Comparison of ENCODE assay signal across 8 cellular contexts in the genomic region with DNA sequence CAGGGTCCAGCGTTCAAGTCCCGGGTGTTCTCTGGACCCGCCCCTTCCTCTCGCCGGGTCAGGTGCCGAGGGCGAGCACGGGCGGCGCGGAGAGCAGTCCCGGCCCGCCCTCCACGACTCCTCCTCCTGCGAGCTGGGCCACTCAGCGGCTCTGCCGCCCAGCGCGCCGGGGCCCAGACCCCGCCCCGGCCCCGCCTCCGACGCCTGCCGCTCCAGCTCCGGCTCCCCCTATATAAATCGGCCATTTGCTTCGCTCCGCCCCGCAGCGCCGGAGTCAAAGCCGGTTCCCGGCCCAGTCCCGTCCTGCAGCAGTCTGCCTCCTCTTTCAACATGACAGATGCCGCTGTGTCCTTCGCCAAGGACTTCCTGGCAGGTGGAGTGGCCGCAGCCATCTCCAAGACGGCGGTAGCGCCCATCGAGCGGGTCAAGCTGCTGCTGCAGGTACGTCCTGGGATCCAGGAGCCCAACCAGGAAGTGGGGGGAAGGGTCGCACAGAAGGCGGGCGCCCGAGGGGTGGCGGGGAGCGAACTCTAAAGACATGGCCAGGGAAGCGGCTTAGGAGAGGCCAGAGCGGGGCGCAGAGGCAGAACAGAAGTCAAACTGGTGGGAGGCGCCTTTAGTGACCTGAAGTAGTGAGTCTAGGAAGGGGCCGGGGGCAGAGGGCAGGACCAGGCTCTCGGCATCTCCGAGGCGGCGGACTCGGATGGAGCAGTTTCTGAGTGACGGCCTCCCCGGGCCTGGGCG. TPM values are rescaled to one million over a fixed set of nuclear protein-coding genes. Genes with fewer than 3 reads are reported as not detected.
A peak's percentile ranks its signal among the peaks of the same experiment; 100 is the strongest.
DNase-seq lines count a peak whose midpoint lies in the region; ATAC-seq and TF ChIP-seq lines count a peak whose summit lies in the region.

Gene SLC25A5, plus strand, starts transcription at position 259 of the 744 bp plus-strand sequence. Its CDS starts 72 bp downstream, at position 331.

- H3K36me3 Mint-ChIP-seq in activated T-helper 2 cell treated with anti-CD3 and anti-CD28 coated beads, Interferon-gamma antibody, Interleukin-2, Interleukin-4, amounts not matched to agents 10 μg/mL and 5 μg/mL and 100 μg/mL, durations not matched to agents 14 hours and 24 hours and 36 hours (ENCODE audit: low read depth): peaks cover 20% of the 10 kb centered on the region
- peaks cover 18% of the 10 kb centered on the region for H3K36me3 Mint-ChIP-seq in nephron (ENCODE audit: low read depth)
- peaks cover 28% of the 10 kb centered on the region for H3K36me3 Mint-ChIP-seq in stimulated activated naive CD8-positive, alpha-beta T cell treated with anti-CD3 and anti-CD28 coated beads, Interleukin-15, Interleukin-2, amounts not matched to agents 100 ng/mL and 50 ng/mL, for 24 hours (ENCODE audit: low read depth)

- ATAC-seq in GM21737 (IDR thresholded peaks at IDR 0.05; ENCODE audit: unreplicated experiment): peak; percentile 87

- no peaks in the 10 kb centered on the region for H3K36me3 ChIP-seq in KMS-11 (ENCODE audit: insufficient read depth)

- peak within 1 kb of the TSS; percentile 88 for H3K4me3 Mint-ChIP-seq in activated T-helper 2 cell treated with anti-CD3 and anti-CD28 coated beads, Interferon-gamma antibody, Interleukin-2, Interleukin-4, amounts not matched to agents 10 μg/mL and 5 μg/mL and 100 μg/mL, durations not matched to agents 14 hours and 24 hours and 36 hours (ENCODE audit: low read depth)
- peak within 1 kb of the TSS; percentile 88 to 92 (median 92) for H3K4me3 Mint-ChIP-seq in nephron
- peak within 1 kb of the TSS; percentile 88 for H3K4me3 Mint-ChIP-seq in stimulated activated naive CD8-positive, alpha-beta T cell treated with anti-CD3 and anti-CD28 coated beads, Interleukin-15, Interleukin-2, amounts not matched to agents 100 ng/mL and 50 ng/mL, for 24 hours

- peaks cover 8% of the 10 kb centered on the region for H3K4me1 Mint-ChIP-seq in activated T-helper 2 cell treated with anti-CD3 and anti-CD28 coated beads, Interferon-gamma antibody, Interleukin-2, Interleukin-4, amounts not matched to agents 10 μg/mL and 5 μg/mL and 100 μg/mL, durations not matched to agents 14 hours and 24 hours and 36 hours (ENCODE audit: low read depth)
- H3K4me1 Mint-ChIP-seq in nephron: no peaks in the 10 kb centered on the region
- H3K4me1 Mint-ChIP-seq in stimulated activated naive CD8-positive, alpha-beta T cell treated with anti-CD3 and anti-CD28 coated beads, Interleukin-15, Interleukin-2, amounts not matched to agents 100 ng/mL and 50 ng/mL, for 24 hours (ENCODE audit: low read depth): peaks cover 17% of the 10 kb centered on the region

- peaks cover 4% of the 10 kb centered on the region for H3K4me1 ChIP-seq in KMS-11 (ENCODE audit: low read depth, poor library complexity, severe bottlenecking)

- peak within 1 kb of the TSS; percentile 89 for H3K27ac ChIP-seq in KMS-11

- peaks cover 3% of the 10 kb centered on the region; the same call in 1 of the 2 replicates for H4K20me1 ChIP-seq in KMS-11 (ENCODE audit: insufficient read depth)

- H3K27me3 Mint-ChIP-seq in activated T-helper 2 cell treated with anti-CD3 and anti-CD28 coated beads, Interferon-gamma antibody, Interleukin-2, Interleukin-4, amounts not matched to agents 10 μg/mL and 5 μg/mL and 100 μg/mL, durations not matched to agents 14 hours and 24 hours and 36 hours (ENCODE audit: low read depth): no peaks in the 10 kb centered on the region
- H3K27me3 Mint-ChIP-seq in nephron (ENCODE audit: low read depth): no peaks in the 10 kb centered on the region
- H3K27me3 Mint-ChIP-seq in stimulated activated naive CD8-positive, alpha-beta T cell treated with anti-CD3 and anti-CD28 coated beads, Interleukin-15, Interleukin-2, amounts not matched to agents 100 ng/mL and 50 ng/mL, for 24 hours: no peaks in the 10 kb centered on the region

- peak within 1 kb of the TSS; percentile 48 for H3K4me2 ChIP-seq in KMS-11

- peak within 1 kb of the TSS; percentile 92 for H3K9ac ChIP-seq in KMS-11

- H3K27me3 ChIP-seq in KMS-11 (ENCODE audit: insufficient read depth, low read depth): no peaks in the 10 kb centered on the region

- H3K4me3 ChIP-seq in KMS-11 (IDR thresholded peaks at IDR 0.05; ENCODE audit: insufficient read depth, low read depth, low read length): no peak within 1 kb of the TSS

- peaks cover 8% of the 10 kb centered on the region; the same call in 1 of the 2 replicates for H3K79me2 ChIP-seq in KMS-11 (ENCODE audit: insufficient read depth, low read depth)

- DNase-seq in DMS79 treated with DMSO at 0.1 percent for 48 hours (lab: John Stamatoyannopoulos, UW) (peak; percentile 56), RPMI8226 (peak; percentile 92), fibroblast of peridontal ligament (ENCODE audit: extremely low read depth) (peak; percentile 59)
- DNase-seq in activated T-helper 2 cell treated with anti-CD3 and anti-CD28 coated beads, Interferon-gamma antibody, Interleukin-2, Interleukin-4, amounts not matched to agents 10 μg/mL and 5 μg/mL and 100 μg/mL, durations not matched to agents 14 hours and 24 hours and 36 hours (ENCODE audit: low spot score): peak; percentile 79

- intact Hi-C loops in activated T-helper 2 cell treated with anti-CD3 and anti-CD28 coated beads, Interferon-gamma antibody, Interleukin-2, Interleukin-4, amounts not matched to agents 10 μg/mL and 5 μg/mL and 100 μg/mL, durations not matched to agents 14 hours and 24 hours and 36 hours (cut with micrococcal nuclease): loop anchor here (2.0 to 5.0 kb wide), 2 partner anchors 70 to 224 kb away; partner anchors contain the start of genes SEPTIN6 and SLC25A43

- H3K27ac Mint-ChIP-seq in activated T-helper 2 cell treated with anti-CD3 and anti-CD28 coated beads, Interferon-gamma antibody, Interleukin-2, Interleukin-4, amounts not matched to agents 10 μg/mL and 5 μg/mL and 100 μg/mL, durations not matched to agents 14 hours and 24 hours and 36 hours: peak within 1 kb of the TSS; percentile 90
- peak within 1 kb of the TSS in 2 of 3 experiments; percentile 81 to 91 for H3K27ac Mint-ChIP-seq in nephron
- H3K27ac Mint-ChIP-seq in stimulated activated naive CD8-positive, alpha-beta T cell treated with anti-CD3 and anti-CD28 coated beads, Interleukin-15, Interleukin-2, amounts not matched to agents 100 ng/mL and 50 ng/mL, for 24 hours: peak within 1 kb of the TSS; percentile 88

- peak within 1 kb of the TSS; percentile 54; the same call in 1 of the 2 replicates for H2AFZ ChIP-seq in KMS-11 (ENCODE audit: low read depth)

- H3K9me3 Mint-ChIP-seq in activated T-helper 2 cell treated with anti-CD3 and anti-CD28 coated beads, Interferon-gamma antibody, Interleukin-2, Interleukin-4, amounts not matched to agents 10 μg/mL and 5 μg/mL and 100 μg/mL, durations not matched to agents 14 hours and 24 hours and 36 hours: no peaks in the 10 kb centered on the region
- H3K9me3 Mint-ChIP-seq in nephron: peaks cover 3% of the 10 kb centered on the region
- no peaks in the 10 kb centered on the region for H3K9me3 Mint-ChIP-seq in stimulated activated naive CD8-positive, alpha-beta T cell treated with anti-CD3 and anti-CD28 coated beads, Interleukin-15, Interleukin-2, amounts not matched to agents 100 ng/mL and 50 ng/mL, for 24 hours

- TF ChIP-seq CTCF in KMS-11 (conservative IDR thresholded peaks at IDR 0.05; ENCODE audit: low read depth, low read length): no peak
- no peak for TF ChIP-seq CTCF in nephron (IDR thresholded peaks at IDR 0.05; ENCODE audit: unreplicated experiment in 3 of 3)

RNA-seq across cellular contexts. Expression of gene SLC25A5, which starts in this region (rescaled TPM):
- 523 and 528 TPM in 2 replicates for total RNA-seq in activated T-helper 2 cell treated with anti-CD3 and anti-CD28 coated beads, Interferon-gamma antibody, Interleukin-2, Interleukin-4, amounts not matched to agents 10 μg/mL and 5 μg/mL and 100 μg/mL, durations not matched to agents 14 hours and 24 hours and 36 hours
